In genomic region chr6:15157479-15157878, GRCh38 we compare ENCODE assay signal across 39 cellular contexts.
"Had no signal": no experiment of that assay in that cellular context is flagged by ENCODE, and none has a peak within 500 bp of the region (broad histone marks: within the 10 kb centered on the region; RNA-seq: fewer than 3 reads in every experiment).

No MANE protein-coding gene starts in this region.

- H3K36me3 ChIP-seq: adrenal gland, ascending aorta, brain microvascular endothelial cell, breast epithelium, cardiac muscle cell, colonic mucosa had no signal

- H3K36me3 Mint-ChIP-seq: activated naive CD4-positive, alpha-beta T cell treated with anti-CD3 and anti-CD28 coated beads, Interleukin-2, amount 10 ng/mL, durations not matched to agents 7 days and 5 days; activated naive CD4-positive, alpha-beta T cell treated with anti-CD3 and anti-CD28 coated beads, Interleukin-2, amount 50 U/mL, for 24 hours; activated naive CD4-positive, alpha-beta T cell treated with anti-CD3 and anti-CD28 coated beads, Interleukin-2, amount 50 U/mL, for 72 hours; activated naive CD8-positive, alpha-beta T cell; activated naive CD8-positive, alpha-beta T cell treated with anti-CD3 and anti-CD28 coated beads for 36 hours; activated naive CD8-positive, alpha-beta T cell treated with anti-CD3 and anti-CD28 coated beads, Interleukin-2, amount 10 ng/mL, durations not matched to agents 7 days and 5 days; brain had no signal

- H3K27me3 Mint-ChIP-seq: activated naive CD4-positive, alpha-beta T cell treated with anti-CD3 and anti-CD28 coated beads, Interleukin-2, amount 10 ng/mL, durations not matched to agents 7 days and 5 days; activated naive CD4-positive, alpha-beta T cell treated with anti-CD3 and anti-CD28 coated beads, Interleukin-2, amount 50 U/mL, for 24 hours; activated naive CD8-positive, alpha-beta T cell; activated naive CD8-positive, alpha-beta T cell treated with anti-CD3 and anti-CD28 coated beads for 36 hours; activated naive CD8-positive, alpha-beta T cell treated with anti-CD3 and anti-CD28 coated beads, Interleukin-2, amount 50 U/mL, for 24 hours; activated T-helper 17 cell treated with anti-CD3 and anti-CD28 coated beads, Interleukin-2, amount 50 U/mL, for 72 hours; central memory CD8-positive, alpha-beta T cell had no signal

- H3K27ac ChIP-seq: adrenal gland, ascending aorta, body of pancreas, brain microvascular endothelial cell, breast epithelium, cardiac muscle cell, colonic mucosa had no signal

- H3K4me1 ChIP-seq: adrenal gland, ascending aorta, body of pancreas, breast epithelium, colonic mucosa had no signal

- H3K4me3 ChIP-seq: adrenal gland, ascending aorta, body of pancreas, breast epithelium, cardiac muscle cell, colonic mucosa had no signal

- H3K4me3 Mint-ChIP-seq: activated naive CD4-positive, alpha-beta T cell treated with anti-CD3 and anti-CD28 coated beads for 36 hours; activated naive CD4-positive, alpha-beta T cell treated with anti-CD3 and anti-CD28 coated beads, Interleukin-2, amount 10 ng/mL, durations not matched to agents 7 days and 5 days; activated naive CD4-positive, alpha-beta T cell treated with anti-CD3 and anti-CD28 coated beads, Interleukin-2, amount 50 U/mL, for 24 hours; activated naive CD8-positive, alpha-beta T cell; activated naive CD8-positive, alpha-beta T cell treated with anti-CD3 and anti-CD28 coated beads for 36 hours; activated naive CD8-positive, alpha-beta T cell treated with anti-CD3 and anti-CD28 coated beads, Interleukin-2, amount 10 ng/mL, durations not matched to agents 7 days and 5 days; activated naive CD8-positive, alpha-beta T cell treated with anti-CD3 and anti-CD28 coated beads, Interleukin-2, amount 50 U/mL, for 24 hours; activated T-cell treated with anti-CD3 and anti-CD28 coated beads, Interleukin-2, amount 50 U/mL, for 72 hours; activated T-helper 1 cell treated with anti-CD3 and anti-CD28 coated beads, Interleukin-12 subunit alpha, Interleukin-12 subunit beta, Interleukin-2, Interleukin-4 antibody, amounts not matched to agents 30 ng/mL and 10 ng/mL and 1 ng/mL, durations not matched to agents 14 hours and 24 hours and 36 hours; activated T-helper 17 cell treated with anti-CD3 and anti-CD28 coated beads, Interleukin-2, amount 50 U/mL, for 72 hours; brain; central memory CD8-positive, alpha-beta T cell had no signal

- H3K27ac Mint-ChIP-seq: activated naive CD4-positive, alpha-beta T cell treated with anti-CD3 and anti-CD28 coated beads for 36 hours; activated naive CD4-positive, alpha-beta T cell treated with anti-CD3 and anti-CD28 coated beads, Interleukin-2, amount 10 ng/mL, durations not matched to agents 7 days and 5 days; activated naive CD4-positive, alpha-beta T cell treated with anti-CD3 and anti-CD28 coated beads, Interleukin-2, amount 50 U/mL, for 24 hours; activated naive CD4-positive, alpha-beta T cell treated with anti-CD3 and anti-CD28 coated beads, Interleukin-2, amount 50 U/mL, for 72 hours; activated naive CD8-positive, alpha-beta T cell; activated naive CD8-positive, alpha-beta T cell treated with anti-CD3 and anti-CD28 coated beads for 36 hours; activated naive CD8-positive, alpha-beta T cell treated with anti-CD3 and anti-CD28 coated beads, Interleukin-2, amount 10 ng/mL, durations not matched to agents 7 days and 5 days; activated naive CD8-positive, alpha-beta T cell treated with anti-CD3 and anti-CD28 coated beads, Interleukin-2, amount 50 U/mL, for 24 hours; activated T-cell treated with anti-CD3 and anti-CD28 coated beads, Interleukin-2, amount 50 U/mL, for 72 hours; activated T-helper 1 cell treated with anti-CD3 and anti-CD28 coated beads, Interleukin-12 subunit alpha, Interleukin-12 subunit beta, Interleukin-2, Interleukin-4 antibody, amounts not matched to agents 30 ng/mL and 10 ng/mL and 1 ng/mL, durations not matched to agents 14 hours and 24 hours and 36 hours; activated T-helper 17 cell treated with anti-CD3 and anti-CD28 coated beads, Interleukin-2, amount 50 U/mL, for 72 hours; activated T-helper 2 cell treated with anti-CD3 and anti-CD28 coated beads, Interferon-gamma antibody, Interleukin-2, Interleukin-4, amounts not matched to agents 10 μg/mL and 5 μg/mL and 100 μg/mL, durations not matched to agents 14 hours and 24 hours and 36 hours; brain had no signal

- H3K9me3 Mint-ChIP-seq: activated naive CD4-positive, alpha-beta T cell treated with anti-CD3 and anti-CD28 coated beads for 36 hours; activated naive CD4-positive, alpha-beta T cell treated with anti-CD3 and anti-CD28 coated beads, Interleukin-2, amount 10 ng/mL, durations not matched to agents 7 days and 5 days; activated naive CD4-positive, alpha-beta T cell treated with anti-CD3 and anti-CD28 coated beads, Interleukin-2, amount 50 U/mL, for 24 hours; activated naive CD4-positive, alpha-beta T cell treated with anti-CD3 and anti-CD28 coated beads, Interleukin-2, amount 50 U/mL, for 72 hours; activated naive CD8-positive, alpha-beta T cell treated with anti-CD3 and anti-CD28 coated beads for 36 hours; activated naive CD8-positive, alpha-beta T cell treated with anti-CD3 and anti-CD28 coated beads, Interleukin-2, amount 10 ng/mL, durations not matched to agents 7 days and 5 days; activated naive CD8-positive, alpha-beta T cell treated with anti-CD3 and anti-CD28 coated beads, Interleukin-2, amount 50 U/mL, for 24 hours; activated T-cell treated with anti-CD3 and anti-CD28 coated beads, Interleukin-2, amount 50 U/mL, for 72 hours; activated T-helper 1 cell treated with anti-CD3 and anti-CD28 coated beads, Interleukin-12 subunit alpha, Interleukin-12 subunit beta, Interleukin-2, Interleukin-4 antibody, amounts not matched to agents 30 ng/mL and 10 ng/mL and 1 ng/mL, durations not matched to agents 14 hours and 24 hours and 36 hours; activated T-helper 17 cell treated with anti-CD3 and anti-CD28 coated beads, Interleukin-2, amount 50 U/mL, for 72 hours; activated T-helper 2 cell treated with anti-CD3 and anti-CD28 coated beads, Interferon-gamma antibody, Interleukin-2, Interleukin-4, amounts not matched to agents 10 μg/mL and 5 μg/mL and 100 μg/mL, durations not matched to agents 14 hours and 24 hours and 36 hours; brain; central memory CD8-positive, alpha-beta T cell had no signal

- H3K9me3 ChIP-seq: adrenal gland, ascending aorta, body of pancreas, breast epithelium, colonic mucosa had no signal

- DNase-seq: activated effector memory CD4-positive, alpha-beta T cell treated with anti-CD3 and anti-CD28 coated beads, Interleukin-2, amount 50 U/mL, for 16 hours; activated effector memory CD4-positive, alpha-beta T cell treated with Interleukin-2 at 50 U/mL for 16 hours; activated gamma-delta T cell; activated gamma-delta T cell treated with Interleukin-2 at 50 U/mL for 16 hours; activated naive CD4-positive, alpha-beta T cell; activated naive CD4-positive, alpha-beta T cell treated with anti-CD3 and anti-CD28 coated beads for 36 hours; activated naive CD4-positive, alpha-beta T cell treated with anti-CD3 and anti-CD28 coated beads, Interleukin-2, amount 10 ng/mL, durations not matched to agents 7 days and 5 days; activated naive CD4-positive, alpha-beta T cell treated with anti-CD3 and anti-CD28 coated beads, Interleukin-2, amount 50 U/mL, for 16 hours; activated naive CD4-positive, alpha-beta T cell treated with Interleukin-2 at 50 U/mL for 16 hours; activated naive CD8-positive, alpha-beta T cell treated with anti-CD3 and anti-CD28 coated beads for 36 hours; activated naive CD8-positive, alpha-beta T cell treated with anti-CD3 and anti-CD28 coated beads, Interleukin-2, amount 10 ng/mL, durations not matched to agents 7 days and 5 days; activated naive CD8-positive, alpha-beta T cell treated with anti-CD3 and anti-CD28 coated beads, Interleukin-2, amount 50 U/mL, for 24 hours; activated T-cell treated with anti-CD3 and anti-CD28 coated beads, Interleukin-2, amount 50 U/mL, for 48 hours; activated T-cell treated with anti-CD3 and anti-CD28 coated beads, Interleukin-2, amount 50 U/mL, for 72 hours; adrenal gland; amniotic stem cell; amygdala; anterior cingulate cortex; aorta; body of pancreas; brain microvascular endothelial cell; caudate nucleus; central memory CD4-positive, alpha-beta T cell; cerebellar nuclear complex; colonic mucosa had no signal

- FAIRE-seq: astrocyte, bronchial epithelial cell, colon had no signal

- H3K4me1 Mint-ChIP-seq: activated naive CD4-positive, alpha-beta T cell treated with anti-CD3 and anti-CD28 coated beads, Interleukin-2, amount 10 ng/mL, durations not matched to agents 7 days and 5 days; activated naive CD4-positive, alpha-beta T cell treated with anti-CD3 and anti-CD28 coated beads, Interleukin-2, amount 50 U/mL, for 24 hours; activated naive CD8-positive, alpha-beta T cell treated with anti-CD3 and anti-CD28 coated beads, Interleukin-2, amount 10 ng/mL, durations not matched to agents 7 days and 5 days; activated naive CD8-positive, alpha-beta T cell treated with anti-CD3 and anti-CD28 coated beads, Interleukin-2, amount 50 U/mL, for 24 hours; activated T-helper 17 cell treated with anti-CD3 and anti-CD28 coated beads, Interleukin-2, amount 50 U/mL, for 72 hours; central memory CD8-positive, alpha-beta T cell had no signal

- ATAC-seq: activated naive CD4-positive, alpha-beta T cell treated with anti-CD3 and anti-CD28 coated beads, Interleukin-2, amount 50 U/mL, for 72 hours; activated naive CD8-positive, alpha-beta T cell treated with anti-CD3 and anti-CD28 coated beads, Interleukin-2, amount 50 U/mL, for 24 hours; activated T-cell treated with anti-CD3 and anti-CD28 coated beads, Interleukin-2, amount 50 U/mL, for 72 hours; activated T-helper 17 cell treated with anti-CD3 and anti-CD28 coated beads, Interleukin-2, amount 50 U/mL, for 72 hours; body of pancreas had no signal

- H3K27me3 ChIP-seq: adrenal gland, ascending aorta, body of pancreas, brain microvascular endothelial cell, breast epithelium, cardiac muscle cell, colonic mucosa had no signal
